ENCODE assay signal across 9 cellular contexts in the genomic region with DNA sequence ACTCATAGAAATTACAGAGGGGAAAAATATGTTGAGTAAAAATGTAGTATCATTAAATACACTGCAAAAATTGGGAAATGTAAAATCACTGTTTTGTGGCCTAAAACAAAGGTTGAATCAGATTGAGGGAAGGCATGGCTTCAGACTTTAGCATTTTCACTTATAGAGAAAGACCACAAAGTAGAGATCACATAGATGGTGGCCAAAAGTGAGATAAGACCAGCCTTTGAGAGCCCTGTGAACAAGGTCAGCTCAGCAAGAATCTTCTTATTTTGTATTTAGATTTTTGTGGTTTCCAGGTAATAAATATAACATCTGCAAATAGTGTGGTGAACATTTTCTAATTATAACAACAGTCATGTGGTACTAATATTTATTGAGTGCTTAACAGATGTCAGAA.
"Had no signal": no experiment of that assay in that cellular context is flagged by ENCODE, and none has a peak within 500 bp of the region (broad histone marks: within the 10 kb centered on the region; RNA-seq: fewer than 3 reads in every experiment).

No MANE protein-coding gene starts in this region.

- H3K36me3 ChIP-seq: HAP-1 had no signal

- H3K4me3 ChIP-seq: GM23248, GM23338, HAP-1 had no signal

- DNase-seq: GM23248, GOT3, H7, H9, HCEC 1CT, HFFc6 had no signal

- ATAC-seq: GM23338, HCT116 had no signal

- H3K9ac ChIP-seq: GM23248 had no signal

- H3K4me1 ChIP-seq: HAP-1 had no signal

- H3K4me2 ChIP-seq: GM23338 had no signal

- H3K27ac ChIP-seq: GM23248 had no signal

- H2AFZ ChIP-seq: GM23248, GM23338 had no signal
